Comparison of ENCODE assay signal across 12 cellular contexts in the genomic region with DNA sequence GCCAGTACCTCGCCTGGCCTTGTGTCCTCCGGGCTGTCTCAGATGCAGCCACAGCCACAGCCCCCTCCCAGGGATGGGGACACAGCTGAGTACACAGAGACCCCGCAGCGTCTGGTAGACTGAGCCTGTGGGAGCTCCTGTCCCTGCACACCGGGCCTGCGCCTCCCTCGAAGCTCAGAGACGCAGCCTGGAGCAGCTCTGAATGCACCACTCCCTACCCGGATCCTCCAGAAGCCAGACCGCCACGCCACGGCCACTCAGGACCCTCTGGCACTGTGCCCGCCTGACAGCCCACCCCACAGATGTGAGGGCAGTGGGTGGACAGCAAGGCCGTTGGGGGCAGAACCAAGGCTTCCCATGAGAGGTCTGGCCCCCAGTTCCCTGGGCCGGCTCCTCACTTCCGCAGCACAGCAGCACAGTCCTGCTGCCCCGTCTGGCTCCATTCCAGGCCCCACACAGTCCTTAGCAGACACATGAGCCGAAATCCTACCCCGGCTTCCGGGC. TPM values are rescaled to one million over a fixed set of nuclear protein-coding genes. Genes with fewer than 3 reads are reported as not detected.
"Had no signal": no experiment of that assay in that cellular context is flagged by ENCODE, and none has a peak within 500 bp of the region (broad histone marks: within the 10 kb centered on the region; RNA-seq: fewer than 3 reads in every experiment).

No MANE protein-coding gene starts in this region.

- DNase-seq: activated CD4-positive, alpha-beta T cell treated with anti-CD3 and anti-CD28 coated beads, Interleukin-2, amount 10 ng/mL, durations not matched to agents 7 days and 5 days; activated CD8-positive, alpha-beta memory T cell treated with anti-CD3 and anti-CD28 coated beads, Interleukin-2, amount 50 U/mL, for 48 hours; activated effector memory CD4-positive, alpha-beta T cell treated with anti-CD3 and anti-CD28 coated beads, Interleukin-2, amount 50 U/mL, for 16 hours; activated naive CD4-positive, alpha-beta T cell treated with anti-CD3 and anti-CD28 coated beads, Interleukin-2, amount 50 U/mL, for 16 hours; activated T-cell treated with anti-CD3 and anti-CD28 coated beads, Interleukin-2, amount 50 U/mL, for 72 hours; aorta; cortex of kidney; stimulated activated naive B cell treated with anti-CD40 and anti-IgM and Interleukin-4, amounts not matched to agents 10 μg/mL and 1 μg/mL and 100 μg/mL, for 72 hours had no signal

- H3K36me3 ChIP-seq: right lobe of liver had no signal

- ATAC-seq: activated T-cell treated with anti-CD3 and anti-CD28 coated beads, Interleukin-2, amount 50 U/mL, for 72 hours; left lobe of liver; right lobe of liver; stimulated activated naive B cell treated with anti-CD40 and anti-IgM and Interleukin-4, amounts not matched to agents 10 μg/mL and 1 μg/mL and 100 μg/mL, for 72 hours had no signal

- H3K9me3 ChIP-seq: right lobe of liver had no signal

- H3K27ac ChIP-seq: right lobe of liver had no signal

- H3K4me3 ChIP-seq: right lobe of liver had no signal

- H3K27me3 ChIP-seq: right lobe of liver had no signal

- H3K4me1 ChIP-seq: right lobe of liver had no signal

RNA-seq across cellular contexts. Expression of gene PAPOLB, which starts 40.8 kb away (rescaled TPM):
- total RNA-seq: left lobe of liver; myocyte; right lobe of liver; T-helper 1 cell treated with Interleukin-12 subunit alpha and Interleukin-12 subunit beta and Interleukin-4 antibody, amounts not matched to agents 30 ng/mL and 1 ng/mL, for 36 hours had no signal
